17 cellular contexts compared by ENCODE assay signal in the genomic region with DNA sequence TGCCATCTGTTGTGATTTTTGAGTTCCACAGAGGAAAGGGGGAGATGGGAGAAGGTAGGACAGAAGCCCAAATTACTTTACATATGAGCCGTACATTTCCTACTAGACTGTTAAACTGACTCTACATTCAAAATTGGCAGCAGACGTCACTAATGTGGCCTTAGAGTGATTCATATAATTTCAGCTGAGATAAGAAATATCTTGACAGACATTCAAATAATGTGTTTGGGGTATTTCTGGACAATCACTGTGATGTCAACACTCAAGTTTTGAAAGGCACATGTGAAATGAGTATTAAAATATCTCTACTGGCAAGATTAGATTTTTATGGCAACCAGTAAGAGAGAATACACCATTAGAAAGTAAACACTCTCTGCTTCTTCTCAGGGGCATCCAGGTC.
"Had no signal": no experiment of that assay in that cellular context is flagged by ENCODE, and none has a peak within 500 bp of the region (broad histone marks: within the 10 kb centered on the region; RNA-seq: fewer than 3 reads in every experiment).

No MANE protein-coding gene starts in this region.

- H3K27me3 Mint-ChIP-seq: type B pancreatic cell had no signal

- DNase-seq: activated T-cell treated with anti-CD3 and anti-CD28 coated beads, Interleukin-2, amount 50 U/mL, for 1 hour; cerebellar nuclear complex; cortex of kidney; foreskin melanocyte; naive thymus-derived CD4-positive, alpha-beta T cell; occipital lobe; stimulated activated CD4-positive, alpha-beta T cell treated with anti-CD3 and anti-CD28 coated beads, Interleukin-2, amount 100 ng/mL, for 48 hours; stimulated activated naive CD4-positive, alpha-beta T cell; T1000 had no signal

- H3K36me3 Mint-ChIP-seq: type B pancreatic cell, WTC11 had no signal

- H3K4me3 Mint-ChIP-seq: naive thymus-derived CD4-positive, alpha-beta T cell; neural crest cell; T-helper 1 cell treated with Interleukin-12 subunit alpha and Interleukin-12 subunit beta and Interleukin-4 antibody, amounts not matched to agents 30 μg/mL and 1 μg/mL, for 36 hours; type B pancreatic cell; WTC11 had no signal

- H3K27ac Mint-ChIP-seq: activated naive CD4-positive, alpha-beta T cell treated with anti-CD3 and anti-CD28 coated beads, Interleukin-2, amount 50 U/mL, for 72 hours; naive thymus-derived CD4-positive, alpha-beta T cell; T-helper 1 cell treated with Interleukin-12 subunit alpha and Interleukin-12 subunit beta and Interleukin-4 antibody, amounts not matched to agents 30 μg/mL and 1 μg/mL, for 36 hours; type B pancreatic cell; WTC11 had no signal

- H3K27ac ChIP-seq: ascending aorta, breast epithelium, thoracic aorta had no signal

- H3K4me1 ChIP-seq: ascending aorta, breast epithelium had no signal

- H3K9me3 ChIP-seq: ascending aorta, breast epithelium, thoracic aorta had no signal

- ATAC-seq: activated naive CD4-positive, alpha-beta T cell treated with anti-CD3 and anti-CD28 coated beads, Interleukin-2, amount 50 U/mL, for 72 hours; naive thymus-derived CD4-positive, alpha-beta T cell; WTC11 had no signal

- H3K4me3 ChIP-seq: ascending aorta, breast epithelium, thoracic aorta had no signal

- H3K36me3 ChIP-seq: ascending aorta, breast epithelium, thoracic aorta had no signal

- H3K27me3 ChIP-seq: ascending aorta, breast epithelium had no signal

- H3K4me1 Mint-ChIP-seq: naive thymus-derived CD4-positive, alpha-beta T cell; neural crest cell; WTC11 had no signal
